ENCODE assay signal across 7 cellular contexts in the genomic region with DNA sequence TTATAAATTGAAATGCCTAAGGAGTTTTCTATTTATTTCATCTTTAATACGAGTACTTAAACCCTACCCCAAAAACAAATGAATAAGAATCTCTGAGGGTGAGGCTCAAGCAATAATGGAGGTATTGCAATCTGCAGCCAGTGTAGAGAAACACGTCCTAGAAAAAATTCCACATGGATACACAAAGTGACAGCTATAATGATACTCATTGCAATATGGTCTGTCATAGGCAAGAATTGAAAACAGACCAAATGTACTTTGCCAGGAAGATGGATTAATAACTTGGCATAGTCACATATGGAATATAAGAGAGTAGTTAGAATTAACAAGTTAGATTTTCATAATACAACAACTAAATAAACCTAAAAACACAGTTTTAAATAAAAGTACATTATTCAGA.
"Had no signal": no experiment of that assay in that cellular context is flagged by ENCODE, and none has a peak within 500 bp of the region (broad histone marks: within the 10 kb centered on the region; RNA-seq: fewer than 3 reads in every experiment).

No MANE protein-coding gene starts in this region.

- H3K4me3 ChIP-seq: GM12878 had no signal

- ATAC-seq: GM12878 had no signal

- FAIRE-seq: GM12878, GM12891, GM12892, GM18507, GM19239 had no signal

- DNase-seq: GDM1, GF-D8 had no signal
